In the genomic region with DNA sequence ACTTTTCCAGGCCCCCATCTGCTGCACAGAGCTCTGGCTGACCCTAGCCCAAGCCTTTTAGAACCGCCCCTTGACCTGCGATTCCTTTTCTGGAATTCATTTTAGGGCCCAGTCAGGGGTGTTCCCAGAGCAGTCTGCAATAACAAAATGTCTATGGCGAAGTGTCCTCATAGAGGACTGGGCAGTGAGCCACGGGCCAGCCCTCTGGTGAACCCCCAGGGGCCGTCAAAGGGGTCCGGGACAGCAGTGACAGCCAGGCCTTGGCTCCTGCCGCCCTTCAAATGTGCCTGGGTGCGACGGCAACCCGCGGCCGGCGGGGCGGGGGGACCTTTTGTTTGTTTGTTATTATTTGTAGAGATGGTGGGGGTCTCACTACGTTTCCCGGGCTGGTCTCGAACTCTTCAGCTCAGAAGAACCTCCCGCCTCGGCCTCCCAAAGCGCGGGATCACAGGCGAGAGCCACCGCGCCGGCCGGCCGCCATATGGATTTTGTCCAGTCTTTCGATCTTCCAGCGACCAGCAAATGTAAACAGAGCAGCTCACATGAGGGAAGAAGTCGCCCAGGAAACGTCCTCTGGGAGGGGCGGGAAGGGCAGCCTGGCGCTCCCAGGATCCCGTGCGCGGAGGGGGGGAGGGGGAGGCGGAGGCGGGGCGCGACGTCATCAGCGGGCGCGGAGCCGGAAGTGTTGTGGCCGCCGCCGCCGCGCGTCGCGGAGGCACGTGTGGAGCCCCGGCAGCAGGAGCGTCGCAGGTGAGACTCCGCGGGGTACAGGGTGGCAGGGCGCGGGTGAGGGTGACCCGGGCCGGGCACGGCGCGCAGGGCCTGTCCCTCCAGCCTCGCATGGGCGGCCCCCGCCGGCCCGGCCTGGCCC, we compare ENCODE assay signal across 8 cellular contexts. TPM values are rescaled to one million over a fixed set of nuclear protein-coding genes. Genes with fewer than 3 reads are reported as not detected.
DNase-seq lines count a peak whose midpoint lies in the region; ATAC-seq and TF ChIP-seq lines count a peak whose summit lies in the region.

A gene (plus strand): TSS at position 685 of the 871 bp plus-strand sequence. CDS start 783 bp downstream, outside the sequence.

- H3K4me1 Mint-ChIP-seq in nephron, result peaks cover 52% of the 10 kb centered on the region

- ATAC-seq in GM19455 (IDR thresholded peaks at IDR 0.05; ENCODE audit: unreplicated experiment), result peak; percentile 57
- peak; percentile 44 for ATAC-seq in stimulated activated naive CD8-positive, alpha-beta T cell treated with anti-CD3 and anti-CD28 coated beads, Interleukin-15, Interleukin-2, amounts not matched to agents 100 U/mL and 50 U/mL, for 24 hours

- peak within 1 kb of the TSS; percentile 75; the same call in 1 of the 2 replicates for H2AFZ ChIP-seq in Karpas-422 (ENCODE audit: low read length)

- peak within 1 kb of the TSS; percentile 57; the same call in 1 of the 2 replicates for H3K27ac ChIP-seq in Karpas-422 (ENCODE audit: low read length)

- peak; percentile 66 to 68 for DNase-seq in AML-193 (lab: John Stamatoyannopoulos, UW)
- DNase-seq in Karpas-422, result peak; percentile 93
- peak; percentile 82 for DNase-seq in RPMI8226
- peak; percentile 75 for DNase-seq in activated effector memory CD4-positive, alpha-beta T cell treated with Interleukin-2 at 50 U/mL for 16 hours
- DNase-seq in fibroblast of peridontal ligament (ENCODE audit: extremely low read depth), result peak; percentile 93
- peak; percentile 85 for DNase-seq in stimulated activated naive CD8-positive, alpha-beta T cell treated with anti-CD3 and anti-CD28 coated beads, Interleukin-15, Interleukin-2, amounts not matched to agents 100 U/mL and 50 U/mL, for 24 hours

- peaks cover 41% of the 10 kb centered on the region for H3K4me1 ChIP-seq in Karpas-422 (ENCODE audit: low read length)

- H3K79me2 ChIP-seq in Karpas-422 (ENCODE audit: low read length), result peaks cover 36% of the 10 kb centered on the region

- H3K9me3 Mint-ChIP-seq in nephron, result no peaks in the 10 kb centered on the region

- H3K9me2 ChIP-seq in Karpas-422 (replicated peaks; ENCODE audit: insufficient read depth, low read length), result no peaks in the 10 kb centered on the region

- H3K27me3 Mint-ChIP-seq in nephron (ENCODE audit: low read depth), result peaks cover 15% of the 10 kb centered on the region

- peak within 1 kb of the TSS; percentile 83 to 100 (median 98) for H3K27ac Mint-ChIP-seq in nephron

- no peaks in the 10 kb centered on the region for H3K36me3 Mint-ChIP-seq in nephron (ENCODE audit: low read depth)

- peak within 1 kb of the TSS; percentile 89 to 98 (median 96) for H3K4me3 Mint-ChIP-seq in nephron

- TF ChIP-seq CTCF in nephron (IDR thresholded peaks at IDR 0.05; ENCODE audit: unreplicated experiment in 3 of 3), result no peak

- peak within 1 kb of the TSS; percentile 83 for H3K4me2 ChIP-seq in Karpas-422 (ENCODE audit: low read depth, low read length, poor library complexity, severe bottlenecking)

- H3K4me3 ChIP-seq in Karpas-422 (ENCODE audit: low read length), result peak within 1 kb of the TSS; percentile 93

- peak within 1 kb of the TSS; percentile 89 for H3K9ac ChIP-seq in Karpas-422 (ENCODE audit: low read length)

- H3K27me3 ChIP-seq in Karpas-422 (ENCODE audit: low read length), result no peaks in the 10 kb centered on the region

- H3K36me3 ChIP-seq in Karpas-422 (ENCODE audit: insufficient read depth, low read length), result no peaks in the 10 kb centered on the region

- H3K9me3 ChIP-seq in Karpas-422 (ENCODE audit: low read length), result no peaks in the 10 kb centered on the region

- H4K20me1 ChIP-seq in Karpas-422 (ENCODE audit: insufficient read depth, low read depth, low read length), result peaks cover 13% of the 10 kb centered on the region; the same call in 1 of the 2 replicates

RNA-seq across cellular contexts. Expression of the gene that starts here (rescaled TPM):
- 8.0 and 30.8 TPM in 2 replicates for total RNA-seq in Karpas-422 (2014; rRNA removed; shearing (Covaris generic); ENCODE audit: low replicate concordance)

Comparison
In these comparisons a context has a peak if more than half of its experiments do, and no peak if none do; other contexts are left out.
1. Peak in every context shown above with its lines: DNase-seq, ATAC-seq, H3K4me3 ChIP-seq and H3K27ac ChIP-seq.